ENCODE assay signal across 8 cellular contexts in the genomic region with DNA sequence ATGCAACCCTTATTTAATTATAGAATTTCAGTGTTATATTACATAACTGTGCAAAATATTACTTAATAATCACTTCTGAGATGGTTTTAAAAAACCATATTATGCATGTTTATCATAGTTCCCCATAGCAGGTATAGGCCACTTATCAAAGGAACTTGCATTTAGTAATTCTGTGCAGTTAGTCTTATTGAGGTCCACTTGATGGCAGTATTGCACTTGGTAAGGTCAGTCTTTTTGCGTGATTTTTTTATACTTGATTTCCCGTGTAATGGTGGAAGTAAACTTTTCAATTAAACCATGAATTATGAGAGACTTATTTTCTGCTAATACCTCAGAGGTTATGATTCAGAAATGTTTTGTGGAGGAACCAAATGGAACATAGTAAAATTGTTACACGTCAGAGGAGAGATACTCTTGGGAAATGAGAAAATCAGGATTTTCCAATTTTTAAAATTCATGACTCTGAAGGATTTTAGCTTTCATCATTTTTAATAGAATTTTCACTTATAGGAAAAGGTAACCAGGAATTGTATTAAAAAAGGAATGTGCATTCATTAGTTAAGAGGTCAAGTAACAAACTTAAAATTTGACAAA.
DNase-seq lines count a peak whose midpoint lies in the region; ATAC-seq and TF ChIP-seq lines count a peak whose summit lies in the region.

No MANE protein-coding gene starts in this region.

- H3K9me3 ChIP-seq in neuron (ENCODE audit: low read length) (no peaks in the 10 kb centered on the region), gastroesophageal sphincter (no peaks in the 10 kb centered on the region)

- no peak overlapping the region for H3K27ac Mint-ChIP-seq in HFFc6

- H3K4me1 ChIP-seq in neuron (ENCODE audit: insufficient read depth, low read length) (no peaks in the 10 kb centered on the region), gastroesophageal sphincter (no peaks in the 10 kb centered on the region)

- peaks cover 7% of the 10 kb centered on the region; the same call in 1 of the 2 replicates for H3K9me3 Mint-ChIP-seq in HFFc6

- no peaks in the 10 kb centered on the region for H3K4me1 Mint-ChIP-seq in HFFc6 (ENCODE audit: low read depth)

- TF ChIP-seq EP300 in gastroesophageal sphincter (IDR thresholded peaks at IDR 0.05), result no peak

- WGBS in gastroesophageal sphincter (ENCODE audit: low coverage in 1 of 2), 2 donors, result 19 to 20% methylated on average over 2 to 3 of the region's 3 CpGs

- H3K36me3 Mint-ChIP-seq in HFFc6 (ENCODE audit: low read depth), result no peaks in the 10 kb centered on the region

- DNase-seq in DMS 273 treated with DMSO at 0.1 percent for 48 hours (lab: John Stamatoyannopoulos, UW) (peak; percentile 11), HFFc6 (peak; percentile 1), NCI-H82 (lab: John Stamatoyannopoulos, UW) (peak; percentile 66), dermis microvascular lymphatic vessel endothelial cell (ENCODE audit: low read depth in 2 of 2) (peak; percentile 52 to 67)
- no peak for DNase-seq in activated T-cell treated with anti-CD3 and anti-CD28 coated beads, Interleukin-2, amount 50 U/mL, for 1 hour

- peak overlapping the region; percentile 30 for H2AFZ ChIP-seq in neuron (ENCODE audit: low read depth, low read length)

- H3K36me3 ChIP-seq in neuron (ENCODE audit: insufficient read depth, low read length) (no peaks in the 10 kb centered on the region), gastroesophageal sphincter (no peaks in the 10 kb centered on the region)

- ATAC-seq in gastroesophageal sphincter, result no peak
- no peak for ATAC-seq in GM18858 (IDR thresholded peaks at IDR 0.05; ENCODE audit: unreplicated experiment)

- H3K27me3 ChIP-seq in neuron (ENCODE audit: insufficient read depth, low read length), result no peaks in the 10 kb centered on the region
- no peaks in the 10 kb centered on the region for H3K27me3 ChIP-seq in gastroesophageal sphincter

- H3K27ac ChIP-seq in gastroesophageal sphincter, result no peak overlapping the region

- no peak overlapping the region for H3K4me3 Mint-ChIP-seq in HFFc6

- H3K27me3 Mint-ChIP-seq in HFFc6 (ENCODE audit: insufficient read depth), result no peaks in the 10 kb centered on the region

- H3K4me3 ChIP-seq in neuron (ENCODE audit: low read length) (no peak overlapping the region), gastroesophageal sphincter (no peak overlapping the region)

- TF ChIP-seq POLR2A in gastroesophageal sphincter (IDR thresholded peaks at IDR 0.05), result no peak

- TF ChIP-seq CTCF in HFFc6 (IDR thresholded peaks at IDR 0.05), result peak; percentile 65
- peak in 2 of 4 experiments; percentile 15 to 27 for TF ChIP-seq CTCF in gastroesophageal sphincter (IDR thresholded peaks at IDR 0.05)
